In the genomic region with DNA sequence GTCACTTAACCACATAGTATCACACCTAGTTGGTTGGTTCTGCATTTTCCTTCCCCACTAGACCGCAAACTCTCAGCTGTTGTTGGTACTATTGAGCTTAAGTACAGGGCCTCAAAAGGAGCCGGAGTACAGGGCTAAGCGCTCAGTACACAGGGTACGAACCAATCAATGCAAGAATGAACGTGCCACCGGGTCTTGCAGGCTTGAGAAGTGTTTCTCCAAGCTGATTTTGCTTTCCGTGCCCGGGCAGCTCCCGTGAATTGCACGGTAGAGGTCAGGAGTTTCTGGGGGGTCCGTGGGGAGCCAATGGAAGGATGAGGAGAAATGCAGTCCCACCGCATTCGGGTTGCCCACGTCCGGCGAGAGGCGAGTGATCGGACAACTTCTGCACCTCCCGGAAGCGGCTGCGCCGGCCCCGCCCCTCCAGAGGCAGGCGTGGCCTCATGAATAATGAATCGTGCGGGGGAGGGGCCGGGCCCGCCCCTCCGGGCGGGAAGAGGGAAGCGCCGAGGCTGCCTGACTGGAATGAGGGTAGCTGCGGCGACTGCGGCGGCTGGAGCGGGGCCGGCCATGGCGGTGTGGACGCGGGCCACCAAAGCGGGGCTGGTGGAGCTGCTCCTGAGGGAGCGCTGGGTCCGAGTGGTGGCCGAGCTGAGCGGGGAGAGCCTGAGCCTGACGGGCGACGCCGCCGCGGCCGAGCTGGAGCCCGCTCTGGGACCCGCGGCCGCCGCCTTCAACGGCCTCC, we compare ENCODE assay signal across 1 cellular context.
TF ChIP-seq lines count a peak whose summit lies in the region.

A gene (plus strand): TSS at position 523 of the 745 bp plus-strand sequence. CDS start 3 bp downstream, at position 526.

TF ChIP-seq in HepG2, 621 proteins besides CTCF, POLR2A, EP300 and RAD21 (continued from another document and continues in another):
- TF ChIP-seq, protein P1, sequence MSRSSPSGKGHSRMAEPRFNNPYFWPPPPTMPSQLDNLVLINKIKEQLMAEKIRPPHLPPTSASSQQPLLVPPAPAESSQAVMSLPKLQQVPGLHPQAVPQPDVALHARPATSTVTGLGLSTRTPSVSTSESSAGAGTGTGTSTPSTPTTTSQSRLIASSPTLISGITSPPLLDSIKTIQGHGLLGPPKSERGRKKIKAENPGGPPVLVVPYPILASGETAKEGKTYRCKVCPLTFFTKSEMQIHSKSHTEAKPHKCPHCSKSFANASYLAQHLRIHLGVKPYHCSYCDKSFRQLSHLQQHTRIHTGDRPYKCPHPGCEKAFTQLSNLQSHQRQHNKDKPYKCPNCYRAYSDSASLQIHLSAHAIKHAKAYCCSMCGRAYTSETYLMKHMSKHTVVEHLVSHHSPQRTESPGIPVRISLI (CRISPR knock-in tag; IDR thresholded peaks at IDR 0.05; ENCODE audit: borderline replicate concordance): no peak; the same call in 1 of the 2 replicates
- TF ChIP-seq, protein P2, sequence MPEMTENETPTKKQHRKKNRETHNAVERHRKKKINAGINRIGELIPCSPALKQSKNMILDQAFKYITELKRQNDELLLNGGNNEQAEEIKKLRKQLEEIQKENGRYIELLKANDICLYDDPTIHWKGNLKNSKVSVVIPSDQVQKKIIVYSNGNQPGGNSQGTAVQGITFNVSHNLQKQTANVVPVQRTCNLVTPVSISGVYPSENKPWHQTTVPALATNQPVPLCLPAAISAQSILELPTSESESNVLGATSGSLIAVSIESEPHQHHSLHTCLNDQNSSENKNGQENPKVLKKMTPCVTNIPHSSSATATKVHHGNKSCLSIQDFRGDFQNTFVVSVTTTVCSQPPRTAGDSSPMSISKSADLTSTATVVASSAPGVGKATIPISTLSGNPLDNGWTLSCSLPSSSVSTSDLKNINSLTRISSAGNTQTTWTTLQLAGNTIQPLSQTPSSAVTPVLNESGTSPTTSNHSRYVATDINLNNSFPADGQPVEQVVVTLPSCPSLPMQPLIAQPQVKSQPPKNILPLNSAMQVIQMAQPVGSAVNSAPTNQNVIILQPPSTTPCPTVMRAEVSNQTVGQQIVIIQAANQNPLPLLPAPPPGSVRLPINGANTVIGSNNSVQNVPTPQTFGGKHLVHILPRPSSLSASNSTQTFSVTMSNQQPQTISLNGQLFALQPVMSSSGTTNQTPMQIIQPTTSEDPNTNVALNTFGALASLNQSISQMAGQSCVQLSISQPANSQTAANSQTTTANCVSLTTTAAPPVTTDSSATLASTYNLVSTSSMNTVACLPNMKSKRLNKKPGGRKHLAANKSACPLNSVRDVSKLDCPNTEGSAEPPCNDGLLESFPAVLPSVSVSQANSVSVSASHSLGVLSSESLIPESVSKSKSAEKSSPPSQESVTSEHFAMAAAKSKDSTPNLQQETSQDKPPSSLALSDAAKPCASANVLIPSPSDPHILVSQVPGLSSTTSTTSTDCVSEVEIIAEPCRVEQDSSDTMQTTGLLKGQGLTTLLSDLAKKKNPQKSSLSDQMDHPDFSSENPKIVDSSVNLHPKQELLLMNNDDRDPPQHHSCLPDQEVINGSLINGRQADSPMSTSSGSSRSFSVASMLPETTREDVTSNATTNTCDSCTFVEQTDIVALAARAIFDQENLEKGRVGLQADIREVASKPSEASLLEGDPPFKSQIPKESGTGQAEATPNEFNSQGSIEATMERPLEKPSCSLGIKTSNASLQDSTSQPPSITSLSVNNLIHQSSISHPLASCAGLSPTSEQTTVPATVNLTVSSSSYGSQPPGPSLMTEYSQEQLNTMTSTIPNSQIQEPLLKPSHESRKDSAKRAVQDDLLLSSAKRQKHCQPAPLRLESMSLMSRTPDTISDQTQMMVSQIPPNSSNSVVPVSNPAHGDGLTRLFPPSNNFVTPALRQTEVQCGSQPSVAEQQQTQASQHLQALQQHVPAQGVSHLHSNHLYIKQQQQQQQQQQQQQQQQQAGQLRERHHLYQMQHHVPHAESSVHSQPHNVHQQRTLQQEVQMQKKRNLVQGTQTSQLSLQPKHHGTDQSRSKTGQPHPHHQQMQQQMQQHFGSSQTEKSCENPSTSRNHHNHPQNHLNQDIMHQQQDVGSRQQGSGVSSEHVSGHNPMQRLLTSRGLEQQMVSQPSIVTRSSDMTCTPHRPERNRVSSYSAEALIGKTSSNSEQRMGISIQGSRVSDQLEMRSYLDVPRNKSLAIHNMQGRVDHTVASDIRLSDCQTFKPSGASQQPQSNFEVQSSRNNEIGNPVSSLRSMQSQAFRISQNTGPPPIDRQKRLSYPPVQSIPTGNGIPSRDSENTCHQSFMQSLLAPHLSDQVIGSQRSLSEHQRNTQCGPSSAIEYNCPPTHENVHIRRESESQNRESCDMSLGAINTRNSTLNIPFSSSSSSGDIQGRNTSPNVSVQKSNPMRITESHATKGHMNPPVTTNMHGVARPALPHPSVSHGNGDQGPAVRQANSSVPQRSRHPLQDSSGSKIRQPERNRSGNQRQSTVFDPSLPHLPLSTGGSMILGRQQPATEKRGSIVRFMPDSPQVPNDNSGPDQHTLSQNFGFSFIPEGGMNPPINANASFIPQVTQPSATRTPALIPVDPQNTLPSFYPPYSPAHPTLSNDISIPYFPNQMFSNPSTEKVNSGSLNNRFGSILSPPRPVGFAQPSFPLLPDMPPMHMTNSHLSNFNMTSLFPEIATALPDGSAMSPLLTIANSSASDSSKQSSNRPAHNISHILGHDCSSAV (CRISPR knock-in tag; IDR thresholded peaks at IDR 0.05; ENCODE audit: borderline replicate concordance): 0 out of 2 replicates have a peak, but pooled peaks have one; percentile 57
- TF ChIP-seq ZNF816 (CRISPR knock-in tag; IDR thresholded peaks at IDR 0.05; ENCODE audit: borderline replicate concordance) (peak; percentile 28; the same call in 1 of the 2 replicates), NFYB (CRISPR knock-in tag; IDR thresholded peaks at IDR 0.05) (peak; percentile 40), ZNF569 (CRISPR knock-in tag; IDR thresholded peaks at IDR 0.05; ENCODE audit: borderline replicate concordance) (no peak), ZNF136 (CRISPR knock-in tag; IDR thresholded peaks at IDR 0.05; ENCODE audit: low read depth) (0 out of 2 replicates have a peak, but pooled peaks have one; percentile 15), ZSCAN31 (CRISPR knock-in tag; IDR thresholded peaks at IDR 0.05; ENCODE audit: low read depth) (no peak; the same call in none of the 2 replicates), ZSCAN9 (CRISPR knock-in tag; IDR thresholded peaks at IDR 0.05; ENCODE audit: borderline replicate concordance) (peak; percentile 91), PHF20 (CRISPR knock-in tag; IDR thresholded peaks at IDR 0.05) (peak; percentile 55), MYC (CRISPR knock-in tag; IDR thresholded peaks at IDR 0.05; ENCODE audit: borderline replicate concordance) (peak; percentile 67; the same call in 1 of the 2 replicates), MEIS1 (CRISPR knock-in tag; IDR thresholded peaks at IDR 0.05; ENCODE audit: borderline replicate concordance) (peak; percentile 17; the same call in 1 of the 2 replicates), ZNF10 (CRISPR knock-in tag; IDR thresholded peaks at IDR 0.05; ENCODE audit: borderline replicate concordance, low read depth) (0 out of 2 replicates have a peak, but pooled peaks have one; percentile 41), CREM (IDR thresholded peaks at IDR 0.05) (peak; percentile 35; the same call in 1 of the 2 replicates), CREM (CRISPR knock-in tag; IDR thresholded peaks at IDR 0.05) (no peak), ZNF350 (CRISPR knock-in tag; IDR thresholded peaks at IDR 0.05; ENCODE audit: borderline replicate concordance, low read depth) (peak; percentile 94), PHF8 (CRISPR knock-in tag; IDR thresholded peaks at IDR 0.05) (peak; percentile 87), ATF7 (IDR thresholded peaks at IDR 0.05) (no peak), ATF7 (CRISPR knock-in tag; IDR thresholded peaks at IDR 0.05) (no peak), WIZ (CRISPR knock-in tag; IDR thresholded peaks at IDR 0.05) (peak; percentile 69; the same call in 1 of the 2 replicates), ZNF652 (CRISPR knock-in tag; IDR thresholded peaks at IDR 0.05; ENCODE audit: borderline replicate concordance, low read depth) (peak; percentile 6; the same call in 1 of the 2 replicates), MBD4 (IDR thresholded peaks at IDR 0.05; ENCODE audit: borderline replicate concordance, low read length) (no peak), ETV6 (CRISPR knock-in tag; conservative IDR thresholded peaks at IDR 0.05) (peak; percentile 86; the same call in 1 of the 2 replicates), ZFP36 (IDR thresholded peaks at IDR 0.05; ENCODE audit: borderline replicate concordance, low read depth, low read length, partially characterized antibody) (no peak), FOXM1 (CRISPR knock-in tag; IDR thresholded peaks at IDR 0.05) (no peak), KAT8 (CRISPR knock-in tag; IDR thresholded peaks at IDR 0.05) (peak; percentile 91), STAG1 (CRISPR knock-in tag; IDR thresholded peaks at IDR 0.05) (no peak)
- TF ChIP-seq, protein P3, sequence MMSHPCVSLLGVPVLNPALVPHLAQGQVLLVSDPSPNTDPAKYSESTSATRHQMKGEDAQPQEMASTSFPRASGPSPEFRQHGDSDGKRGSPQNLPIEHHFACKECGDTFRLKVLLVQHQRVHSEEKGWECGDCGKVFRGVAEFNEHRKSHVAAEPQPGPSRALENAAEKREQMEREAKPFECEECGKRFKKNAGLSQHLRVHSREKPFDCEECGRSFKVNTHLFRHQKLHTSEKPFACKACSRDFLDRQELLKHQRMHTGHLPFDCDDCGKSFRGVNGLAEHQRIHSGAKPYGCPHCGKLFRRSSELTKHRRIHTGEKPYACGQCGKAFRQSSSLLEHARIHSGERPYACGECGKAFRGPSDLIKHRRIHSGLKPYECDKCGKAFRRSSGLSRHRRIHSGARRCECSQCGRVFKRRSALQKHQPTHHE (CRISPR knock-in tag; IDR thresholded peaks at IDR 0.05; ENCODE audit: borderline replicate concordance): no peak; the same call in 1 of the 2 replicates
- TF ChIP-seq, protein P4, sequence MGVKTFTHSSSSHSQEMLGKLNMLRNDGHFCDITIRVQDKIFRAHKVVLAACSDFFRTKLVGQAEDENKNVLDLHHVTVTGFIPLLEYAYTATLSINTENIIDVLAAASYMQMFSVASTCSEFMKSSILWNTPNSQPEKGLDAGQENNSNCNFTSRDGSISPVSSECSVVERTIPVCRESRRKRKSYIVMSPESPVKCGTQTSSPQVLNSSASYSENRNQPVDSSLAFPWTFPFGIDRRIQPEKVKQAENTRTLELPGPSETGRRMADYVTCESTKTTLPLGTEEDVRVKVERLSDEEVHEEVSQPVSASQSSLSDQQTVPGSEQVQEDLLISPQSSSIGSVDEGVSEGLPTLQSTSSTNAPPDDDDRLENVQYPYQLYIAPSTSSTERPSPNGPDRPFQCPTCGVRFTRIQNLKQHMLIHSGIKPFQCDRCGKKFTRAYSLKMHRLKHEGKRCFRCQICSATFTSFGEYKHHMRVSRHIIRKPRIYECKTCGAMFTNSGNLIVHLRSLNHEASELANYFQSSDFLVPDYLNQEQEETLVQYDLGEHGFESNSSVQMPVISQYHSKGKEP (CRISPR knock-in tag; IDR thresholded peaks at IDR 0.05): no peak
- TF ChIP-seq, protein P5, sequence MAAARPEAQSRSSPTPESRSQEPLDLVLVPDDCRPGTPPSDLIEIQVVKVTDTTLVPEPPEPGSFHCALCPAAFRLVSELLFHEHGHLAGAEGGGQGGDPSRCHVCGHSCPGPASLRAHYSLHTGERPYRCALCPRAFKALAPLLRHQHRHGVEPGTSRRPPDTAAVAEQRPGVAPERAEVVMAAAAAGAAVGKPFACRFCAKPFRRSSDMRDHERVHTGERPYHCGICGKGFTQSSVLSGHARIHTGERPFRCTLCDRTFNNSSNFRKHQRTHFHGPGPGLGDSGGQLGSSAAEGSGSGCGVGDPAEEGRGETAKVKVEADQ (CRISPR knock-in tag; IDR thresholded peaks at IDR 0.05; ENCODE audit: borderline replicate concordance): no peak
- TF ChIP-seq, protein P6, sequence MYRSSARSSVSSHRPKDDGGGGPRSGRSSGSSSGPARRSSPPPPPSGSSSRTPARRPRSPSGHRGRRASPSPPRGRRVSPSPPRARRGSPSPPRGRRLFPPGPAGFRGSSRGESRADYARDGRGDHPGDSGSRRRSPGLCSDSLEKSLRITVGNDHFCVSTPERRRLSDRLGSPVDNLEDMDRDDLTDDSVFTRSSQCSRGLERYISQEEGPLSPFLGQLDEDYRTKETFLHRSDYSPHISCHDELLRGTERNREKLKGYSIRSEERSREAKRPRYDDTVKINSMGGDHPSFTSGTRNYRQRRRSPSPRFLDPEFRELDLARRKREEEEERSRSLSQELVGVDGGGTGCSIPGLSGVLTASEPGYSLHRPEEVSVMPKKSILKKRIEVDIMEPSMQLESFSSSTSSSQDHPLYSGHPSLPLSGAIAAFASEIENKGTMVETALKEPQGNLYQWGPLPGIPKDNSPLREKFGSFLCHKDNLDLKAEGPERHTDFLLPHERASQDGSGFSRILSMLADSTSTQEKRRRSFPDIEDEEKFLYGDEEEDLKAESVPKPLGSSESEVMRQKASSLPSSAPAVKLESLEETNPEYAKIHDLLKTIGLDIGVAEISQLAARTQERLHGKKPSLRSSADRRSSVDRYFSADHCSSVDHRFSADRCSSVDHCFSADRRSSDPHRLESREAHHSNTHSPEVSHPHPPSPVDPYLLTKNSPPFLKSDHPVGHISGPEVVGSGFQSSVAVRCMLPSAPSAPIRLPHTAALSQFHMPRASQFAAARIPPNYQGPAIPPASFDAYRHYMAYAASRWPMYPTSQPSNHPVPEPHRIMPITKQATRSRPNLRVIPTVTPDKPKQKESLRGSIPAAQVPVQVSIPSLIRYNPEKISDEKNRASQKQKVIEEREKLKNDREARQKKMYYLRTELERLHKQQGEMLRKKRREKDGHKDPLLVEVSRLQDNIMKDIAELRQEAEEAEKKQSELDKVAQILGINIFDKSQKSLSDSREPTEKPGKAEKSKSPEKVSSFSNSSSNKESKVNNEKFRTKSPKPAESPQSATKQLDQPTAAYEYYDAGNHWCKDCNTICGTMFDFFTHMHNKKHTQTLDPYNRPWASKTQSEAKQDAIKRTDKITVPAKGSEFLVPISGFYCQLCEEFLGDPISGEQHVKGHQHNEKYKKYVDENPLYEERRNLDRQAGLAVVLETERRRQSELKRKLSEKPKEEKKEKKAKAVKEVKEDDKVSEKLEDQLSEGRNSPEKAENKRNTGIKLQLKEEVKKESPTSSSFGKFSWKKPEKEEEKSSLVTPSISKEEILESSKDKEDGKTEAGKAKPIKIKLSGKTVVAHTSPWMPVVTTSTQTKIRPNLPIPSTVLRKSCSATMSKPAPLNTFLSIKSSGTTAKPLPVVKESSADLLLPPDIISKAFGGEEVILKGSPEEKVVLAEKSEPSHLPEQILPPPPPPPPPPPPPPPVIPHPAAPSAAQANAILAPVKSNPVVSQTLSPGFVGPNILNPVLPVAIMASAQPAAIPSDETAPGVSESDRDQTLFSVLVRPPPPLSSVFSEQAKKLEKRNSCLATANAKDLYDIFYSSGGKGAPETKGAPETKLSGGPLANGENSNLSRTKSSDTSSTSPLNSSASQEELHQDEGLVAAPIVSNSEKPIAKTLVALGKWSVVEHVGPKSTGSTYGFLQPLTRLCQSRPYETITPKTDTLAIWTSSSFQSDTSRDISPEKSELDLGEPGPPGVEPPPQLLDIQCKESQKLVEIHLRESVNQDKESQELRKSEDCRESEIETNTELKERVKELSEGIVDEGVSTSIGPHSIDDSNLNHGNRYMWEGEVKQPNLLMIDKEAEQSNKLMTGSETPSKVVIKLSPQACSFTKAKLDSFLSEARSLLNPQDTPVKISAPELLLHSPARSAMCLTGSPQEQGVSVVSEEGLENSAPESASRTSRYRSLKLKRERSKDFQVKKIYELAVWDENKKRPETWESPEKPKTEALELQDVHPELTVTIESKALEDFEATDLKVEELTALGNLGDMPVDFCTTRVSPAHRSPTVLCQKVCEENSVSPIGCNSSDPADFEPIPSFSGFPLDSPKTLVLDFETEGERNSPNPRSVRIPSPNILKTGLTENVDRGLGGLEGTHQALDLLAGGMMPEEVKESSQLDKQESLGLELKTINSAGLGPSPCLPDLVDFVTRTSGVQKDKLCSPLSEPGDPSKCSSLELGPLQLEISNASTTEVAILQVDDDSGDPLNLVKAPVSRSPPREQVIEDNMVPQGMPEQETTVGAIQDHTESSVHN (CRISPR knock-in tag; IDR thresholded peaks at IDR 0.05): 0 out of 2 replicates have a peak, but pooled peaks have one; percentile 64
